29 cellular contexts compared by ENCODE assay signal in the genomic region with DNA sequence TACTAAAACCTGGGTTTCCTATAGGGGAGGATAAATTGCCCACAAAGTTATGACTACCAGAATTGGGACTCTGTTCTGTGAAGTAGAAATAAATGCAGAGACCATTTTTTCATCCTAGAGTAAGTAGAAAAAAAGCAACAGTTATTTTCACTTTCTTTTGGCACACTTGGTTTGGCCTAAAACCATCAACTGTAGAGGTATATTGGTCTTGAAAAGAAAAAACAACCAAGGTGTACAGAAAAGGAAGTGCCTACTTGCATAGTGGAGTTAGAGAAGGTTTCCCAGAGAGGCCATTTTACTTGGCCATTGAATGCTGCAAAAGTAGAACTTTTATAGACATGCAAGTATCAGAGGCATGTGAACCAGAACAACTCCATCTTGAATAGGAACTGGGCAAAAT.
DNase-seq lines count a peak whose midpoint lies in the region; ATAC-seq and TF ChIP-seq lines count a peak whose summit lies in the region.
"Had no signal": no experiment of that assay in that cellular context is flagged by ENCODE, and none has a peak within 500 bp of the region (broad histone marks: within the 10 kb centered on the region; RNA-seq: fewer than 3 reads in every experiment).

No MANE protein-coding gene starts in this region.

- H3K27ac Mint-ChIP-seq in dendritic cell treated with granulocyte-macrophage colony-stimulating factor and Interleukin-4, amounts not matched to agents 40 ng/mL and 50 ng/mL, for 4 days = peak overlapping the region; percentile 57
- H3K27ac Mint-ChIP-seq in activated naive CD8-positive, alpha-beta T cell treated with anti-CD3 and anti-CD28 coated beads for 36 hours = no peak overlapping the region
- H3K27ac Mint-ChIP-seq: CD8-positive, alpha-beta memory T cell; nephron progenitor cell; stimulated activated naive B cell treated with anti-CD40 and anti-IgM and Interleukin-4, amounts not matched to agents 10 μg/mL and 1 μg/mL and 100 μg/mL, for 72 hours; T-helper 17 cell had no signal

- H3K36me3 ChIP-seq in spleen = no peaks in the 10 kb centered on the region

- intact Hi-C loops in dendritic cell treated with granulocyte-macrophage colony-stimulating factor and Interleukin-4, amounts not matched to agents 40 ng/mL and 50 ng/mL, for 4 days (cut with micrococcal nuclease) = no loop called here
- intact Hi-C loops in spleen (cut with DNase I; ENCODE audit: low total_unique reads) = no loop called here

- H3K4me1 Mint-ChIP-seq in dendritic cell treated with granulocyte-macrophage colony-stimulating factor and Interleukin-4, amounts not matched to agents 40 ng/mL and 50 ng/mL, for 4 days (ENCODE audit: low read depth) = peaks cover 19% of the 10 kb centered on the region
- H3K4me1 Mint-ChIP-seq in activated naive CD8-positive, alpha-beta T cell treated with anti-CD3 and anti-CD28 coated beads for 36 hours = peaks cover 4% of the 10 kb centered on the region
- H3K4me1 Mint-ChIP-seq: CD8-positive, alpha-beta memory T cell; T-helper 17 cell had no signal

- ATAC-seq in GM18511 (IDR thresholded peaks at IDR 0.05; ENCODE audit: unreplicated experiment) (peak; percentile 68), GM21390 (IDR thresholded peaks at IDR 0.05; ENCODE audit: unreplicated experiment) (peak; percentile 52), HG02981 (IDR thresholded peaks at IDR 0.05; ENCODE audit: unreplicated experiment) (peak; percentile 47), HG02623 (IDR thresholded peaks at IDR 0.05; ENCODE audit: unreplicated experiment) (no peak)
- ATAC-seq: left lobe of liver, PC-3, Right ventricle myocardium inferior, T-helper 17 cell had no signal

- no peak for DNase-seq in HT-29 (ENCODE audit: low spot score)
- DNase-seq in activated naive CD8-positive, alpha-beta T cell treated with anti-CD3 and anti-CD28 coated beads for 36 hours = no peak
- no peak for DNase-seq in spleen
- DNase-seq: activated CD4-positive, alpha-beta T cell treated with anti-CD3 and anti-CD28 coated beads, Interleukin-2, amount 50 U/mL, for 48 hours; activated CD4-positive, CD25-positive, alpha-beta regulatory T cell treated with anti-CD3 and anti-CD28 coated beads, Interleukin-2, amount 50 U/mL, for 72 hours; activated naive CD4-positive, alpha-beta T cell treated with Interleukin-2 at 50 U/mL for 16 hours; CD8-positive, alpha-beta memory T cell; central memory CD4-positive, alpha-beta T cell; cortex of kidney; erythroblast; glutamatergic neuron; H7; KBM-7; NCI-H1105 treated with DMSO at 0.1 percent for 48 hours; NCI-H2029 treated with DMSO at 0.1 percent for 48 hours; NCI-H524 treated with DMSO at 0.1 percent for 48 hours; nephron progenitor cell; PC-3; SK-N-SH; stimulated activated naive B cell treated with anti-CD40 and anti-IgM and Interleukin-4, amounts not matched to agents 10 μg/mL and 1 μg/mL and 100 μg/mL, for 72 hours; substantia nigra; T-helper 17 cell had no signal

- no peak overlapping the region for H3K4me3 Mint-ChIP-seq in dendritic cell treated with granulocyte-macrophage colony-stimulating factor and Interleukin-4, amounts not matched to agents 40 ng/mL and 50 ng/mL, for 4 days
- no peak overlapping the region for H3K4me3 Mint-ChIP-seq in activated naive CD8-positive, alpha-beta T cell treated with anti-CD3 and anti-CD28 coated beads for 36 hours
- H3K4me3 Mint-ChIP-seq: CD8-positive, alpha-beta memory T cell; nephron progenitor cell; stimulated activated naive B cell treated with anti-CD40 and anti-IgM and Interleukin-4, amounts not matched to agents 10 μg/mL and 1 μg/mL and 100 μg/mL, for 72 hours; T-helper 17 cell had no signal

- no peaks in the 10 kb centered on the region for H3K27me3 ChIP-seq in spleen (replicated peaks in 1 of 7)

- peak overlapping the region in 2 of 8 donors; percentile 9 to 29 for H3K27ac ChIP-seq in spleen

- peaks cover 7% of the 10 kb centered on the region for H3K9me3 Mint-ChIP-seq in dendritic cell treated with granulocyte-macrophage colony-stimulating factor and Interleukin-4, amounts not matched to agents 40 ng/mL and 50 ng/mL, for 4 days
- peaks cover 10% of the 10 kb centered on the region for H3K9me3 Mint-ChIP-seq in activated naive CD8-positive, alpha-beta T cell treated with anti-CD3 and anti-CD28 coated beads for 36 hours
- H3K9me3 Mint-ChIP-seq: nephron progenitor cell had no signal

- no peak for TF ChIP-seq CTCF in spleen (IDR thresholded peaks at IDR 0.05 in 8 of 11, conservative IDR thresholded peaks at IDR 0.05 in 3 of 11)

- H3K9me3 ChIP-seq in spleen = no peaks in the 10 kb centered on the region
- H3K9me3 ChIP-seq: SK-N-SH had no signal

- TF ChIP-seq POLR2A in spleen (IDR thresholded peaks at IDR 0.05) = no peak

- peaks cover 0 to 17% (median 0%) of the 10 kb centered on the region in 6 donors for H3K4me1 ChIP-seq in spleen

- H3K4me3 ChIP-seq in spleen = no peak overlapping the region

- peaks cover 4% of the 10 kb centered on the region for H3K27me3 Mint-ChIP-seq in dendritic cell treated with granulocyte-macrophage colony-stimulating factor and Interleukin-4, amounts not matched to agents 40 ng/mL and 50 ng/mL, for 4 days
- no peaks in the 10 kb centered on the region for H3K27me3 Mint-ChIP-seq in activated naive CD8-positive, alpha-beta T cell treated with anti-CD3 and anti-CD28 coated beads for 36 hours

- H3K36me3 Mint-ChIP-seq in dendritic cell treated with granulocyte-macrophage colony-stimulating factor and Interleukin-4, amounts not matched to agents 40 ng/mL and 50 ng/mL, for 4 days (ENCODE audit: low read depth) = no peaks in the 10 kb centered on the region
- H3K36me3 Mint-ChIP-seq in activated naive CD8-positive, alpha-beta T cell treated with anti-CD3 and anti-CD28 coated beads for 36 hours = peaks cover 37% of the 10 kb centered on the region
- H3K36me3 Mint-ChIP-seq: CD8-positive, alpha-beta memory T cell; stimulated activated naive B cell treated with anti-CD40 and anti-IgM and Interleukin-4, amounts not matched to agents 10 μg/mL and 1 μg/mL and 100 μg/mL, for 72 hours had no signal
